Comparison of ENCODE assay signal across 13 cellular contexts in genomic region chr16:84643677-84644076, GRCh38. TPM values are rescaled to one million over a fixed set of nuclear protein-coding genes. Genes with fewer than 3 reads are reported as not detected.
A peak's percentile ranks its signal among the peaks of the same experiment; 100 is the strongest.
DNase-seq lines count a peak whose midpoint lies in the region; ATAC-seq, FAIRE-seq and TF ChIP-seq lines count a peak whose summit lies in the region.
"Had no signal": no experiment of that assay in that cellular context is flagged by ENCODE, and none has a peak within 500 bp of the region (broad histone marks: within the 10 kb centered on the region; RNA-seq: fewer than 3 reads in every experiment).

No MANE protein-coding gene starts in this region.

- RAD21 ChIA-PET in GM12878 (lab: Charles Lee; ENCODE audit: unreplicated experiment), result no interaction called here

- H3K9ac ChIP-seq in MM.1S (ENCODE audit: low read length), result no peak overlapping the region
- peak overlapping the region; percentile 11; the same call in 1 of the 2 replicates for H3K9ac ChIP-seq in GM12878 (ENCODE audit: control insufficient read depth, insufficient read depth, low read length)
- H3K9ac ChIP-seq in muscle layer of colon (ENCODE audit: low read length), result no peak overlapping the region
- H3K9ac ChIP-seq in endodermal cell (ENCODE audit: extremely low read depth, low read length, poor library complexity, severe bottlenecking), result no peak overlapping the region

- H3K9me3 ChIP-seq in MM.1S (replicated peaks; ENCODE audit: insufficient read depth, low read length), result no peaks in the 10 kb centered on the region
- no peaks in the 10 kb centered on the region for H3K9me3 ChIP-seq in GM12878 (replicated peaks; ENCODE audit: control insufficient read depth, insufficient read depth, low read length)
- no peaks in the 10 kb centered on the region for H3K9me3 ChIP-seq in muscle layer of colon (ENCODE audit: low read length)
- no peaks in the 10 kb centered on the region for H3K9me3 ChIP-seq in endodermal cell (ENCODE audit: control insufficient read depth, low read length)
- H3K9me3 ChIP-seq: mucosa of descending colon had no signal

- peak; percentile 20; the same call in 2 of the 3 replicates for ATAC-seq in GM12878
- ATAC-seq in GM18517 (IDR thresholded peaks at IDR 0.05; ENCODE audit: unreplicated experiment), result no peak
- ATAC-seq: stimulated activated naive CD8-positive, alpha-beta T cell treated with anti-CD3 and anti-CD28 coated beads, Interleukin-15, amount 100 ng/mL, for 72 hours had no signal

- H3K27ac ChIP-seq in MM.1S (ENCODE audit: low read length) (no peak overlapping the region), GM12878 (ENCODE audit: control insufficient read depth, insufficient read depth) (no peak overlapping the region; the same call in 1 of the 2 replicates), muscle layer of colon (ENCODE audit: low read depth, low read length) (peak overlapping the region; percentile 48), endodermal cell (ENCODE audit: low read depth, low read length) (no peak overlapping the region)

- H3K9me2 ChIP-seq in MM.1S (replicated peaks; ENCODE audit: insufficient read depth, low read length), result no peaks in the 10 kb centered on the region

- H3K27ac Mint-ChIP-seq in endodermal cell, result no peak overlapping the region
- H3K27ac Mint-ChIP-seq: CD4-positive, CD25-positive, alpha-beta regulatory T cell; stimulated activated naive CD8-positive, alpha-beta T cell treated with anti-CD3 and anti-CD28 coated beads, Interleukin-15, amount 100 ng/mL, for 72 hours had no signal

- no peaks in the 10 kb centered on the region for H4K20me1 ChIP-seq in MM.1S (ENCODE audit: insufficient read depth, low read length)
- no peaks in the 10 kb centered on the region for H4K20me1 ChIP-seq in GM12878 (ENCODE audit: control insufficient read depth, insufficient read depth)

- H3F3A ChIP-seq in MM.1S (ENCODE audit: insufficient read depth, low read length), result no peaks in the 10 kb centered on the region

- DNase-seq in AG10803 (ENCODE audit: low read depth) (peak; percentile 42), MM.1S (peak; percentile 24), GM12878 (ENCODE audit: low read depth, low spot score) (no peak), endodermal cell (no peak), NCI-H2081 (lab: John Stamatoyannopoulos, UW) (no peak)
- DNase-seq in stimulated activated CD4-positive, alpha-beta T cell treated with anti-CD3 and anti-CD28 coated beads, Interleukin-4, amount 100 ng/mL, for 4 hours, result no peak
- DNase-seq: CD4-positive, CD25-positive, alpha-beta regulatory T cell; NCI-H526 treated with DMSO at 0.1 percent for 48 hours; stimulated activated naive CD8-positive, alpha-beta T cell treated with anti-CD3 and anti-CD28 coated beads, Interleukin-15, amount 100 ng/mL, for 72 hours had no signal

- H3K4me2 ChIP-seq in MM.1S (ENCODE audit: low read depth, low read length) (no peak overlapping the region), GM12878 (ENCODE audit: control insufficient read depth, insufficient read depth) (peak overlapping the region; percentile 14; the same call in 1 of the 2 replicates)
- H3K4me2 ChIP-seq: hepatocyte had no signal

- 32% methylated on average over 4 of the region's 4 CpGs for WGBS in GM12878 (ENCODE audit: insufficient coverage, insufficient replicate concordance, low lambda C conversion rate, missing lambda C conversion rate)
- WGBS in endodermal cell (ENCODE audit: insufficient coverage in 1 of 2, insufficient read length in 1 of 2), 2 experiments, result 91 to 100% methylated on average over 1 to 4 of the region's 4 CpGs

- no peak overlapping the region for H3K4me3 Mint-ChIP-seq in endodermal cell
- H3K4me3 Mint-ChIP-seq: stimulated activated naive CD8-positive, alpha-beta T cell treated with anti-CD3 and anti-CD28 coated beads, Interleukin-15, amount 100 ng/mL, for 72 hours had no signal

- peak overlapping the region; percentile 3; the same call in 1 of the 2 replicates for H3K4me3 ChIP-seq in AG10803 (ENCODE audit: low read length)
- no peak overlapping the region for H3K4me3 ChIP-seq in MM.1S (ENCODE audit: low read length)
- H3K4me3 ChIP-seq in GM12878, result no peak overlapping the region
- H3K4me3 ChIP-seq in muscle layer of colon (ENCODE audit: low read depth in 1 of 2, low read length in 2 of 2), result no peak overlapping the region
- no peak overlapping the region for H3K4me3 ChIP-seq in endodermal cell (ENCODE audit: low read length)
- H3K4me3 ChIP-seq: hepatocyte, mucosa of descending colon had no signal

- H3K36me3 Mint-ChIP-seq in endodermal cell (ENCODE audit: low read depth), result no peaks in the 10 kb centered on the region
- H3K36me3 Mint-ChIP-seq: CD4-positive, CD25-positive, alpha-beta regulatory T cell had no signal

- H3K4me1 Mint-ChIP-seq in endodermal cell, result peaks cover 3% of the 10 kb centered on the region

- no peak overlapping the region for H2AFZ ChIP-seq in MM.1S (ENCODE audit: low read length)
- H2AFZ ChIP-seq in GM12878 (ENCODE audit: control insufficient read depth, low read depth, low read length), result peak overlapping the region; percentile 44
- H2AFZ ChIP-seq: hepatocyte had no signal

- BruUV-seq in GM12878 (replicated peaks; lab: Mats Ljungman, UMichigan), result no TSS peak

- POLR2A ChIA-PET in GM12878 (lab: Charles Lee), result interaction anchor here (1.3 kb wide), 2 partner anchors 46 to 57 kb away, joined by 3 to 4 read pairs; no protein-coding TSS in a partner anchor

- SMC1A ChIA-PET in GM12878 (lab: Charles Lee; ENCODE audit: uncharacterized antibody, unreplicated experiment), result interaction anchor here (1.1 to 1.3 kb wide), 2 partner anchors 20 to 81 kb away, joined by 3 to 5 read pairs; no protein-coding TSS in a partner anchor

- no peaks in the 10 kb centered on the region for H3K36me3 ChIP-seq in MM.1S (replicated peaks; ENCODE audit: insufficient read depth, low read length)
- H3K36me3 ChIP-seq in GM12878 (ENCODE audit: control insufficient read depth in 2 of 2, insufficient read depth in 2 of 2, low read length in 1 of 2), result no peaks in the 10 kb centered on the region
- H3K36me3 ChIP-seq in muscle layer of colon (ENCODE audit: insufficient read depth, low read length), result no peaks in the 10 kb centered on the region
- H3K36me3 ChIP-seq in endodermal cell (ENCODE audit: control insufficient read depth, insufficient read depth, low read length), result no peaks in the 10 kb centered on the region

- H3K27me3 ChIP-seq in MM.1S (replicated peaks; ENCODE audit: insufficient read depth, low read length) (no peaks in the 10 kb centered on the region), GM12878 (replicated peaks in 1 of 2; ENCODE audit: control insufficient read depth in 2 of 2, insufficient read depth in 2 of 2, low read length in 1 of 2) (no peaks in the 10 kb centered on the region), muscle layer of colon (ENCODE audit: control insufficient read depth in 1 of 2, insufficient read depth in 2 of 2, low read length in 2 of 2) (no peaks in the 10 kb centered on the region), endodermal cell (ENCODE audit: control insufficient read depth, insufficient read depth, low read length, poor library complexity, severe bottlenecking) (peaks cover 6% of the 10 kb centered on the region)
- H3K27me3 ChIP-seq: hepatocyte had no signal

- TF ChIP-seq EP300 in GM12878 (IDR thresholded peaks at IDR 0.05; ENCODE audit: borderline replicate concordance in 1 of 2, control insufficient read depth in 1 of 2, low read depth in 2 of 2, low read length in 2 of 2), result no peak

- TF ChIP-seq RAD21 in GM12878 (IDR thresholded peaks at IDR 0.05; ENCODE audit: insufficient read depth, low read depth, low read length), result no peak

- no peak for TF ChIP-seq POLR2A in GM12878 (IDR thresholded peaks at IDR 0.05; ENCODE audit: low read depth, low read length)

- CTCF ChIA-PET in GM12878 (lab: Yijun Ruan, JAX), result interaction anchor here (0.6 to 1.7 kb wide), 4 partner anchors 20 to 83 kb away, joined by 3 to 8 read pairs (median 4); no protein-coding TSS in a partner anchor

- FAIRE-seq in GM12878 (lab: Jason Lieb, UNC), result no peak

- in situ Hi-C loops in GM12878 (cut with MboI), result loop anchor here (25.0 kb wide), 1 partner anchor 319 kb away; no protein-coding TSS in a partner anchor

- no peaks in the 10 kb centered on the region for H3K79me2 ChIP-seq in MM.1S (ENCODE audit: low read length)
- H3K79me2 ChIP-seq in GM12878 (ENCODE audit: control insufficient read depth, insufficient read depth, low read length), result peaks cover 2% of the 10 kb centered on the region
- H3K79me2 ChIP-seq: hepatocyte had no signal

- peaks cover 20% of the 10 kb centered on the region for H3K4me1 ChIP-seq in MM.1S (ENCODE audit: low read length)
- H3K4me1 ChIP-seq in GM12878 (ENCODE audit: control insufficient read depth, insufficient read depth, low read length), result peaks cover 41% of the 10 kb centered on the region
- peaks cover 25% of the 10 kb centered on the region for H3K4me1 ChIP-seq in muscle layer of colon (ENCODE audit: insufficient read depth, low read length)
- no peaks in the 10 kb centered on the region for H3K4me1 ChIP-seq in endodermal cell (ENCODE audit: control insufficient read depth, insufficient read depth, low read length)

- H3K9me3 Mint-ChIP-seq in endodermal cell, result no peaks in the 10 kb centered on the region
- H3K9me3 Mint-ChIP-seq: CD4-positive, CD25-positive, alpha-beta regulatory T cell had no signal

- intact Hi-C loops in GM12878 (cut with micrococcal nuclease; ENCODE audit: unreplicated experiment), result no loop called here

- TF ChIP-seq CTCF in AG10803 (conservative IDR thresholded peaks at IDR 0.05; ENCODE audit: low read length), result no peak
- no peak for TF ChIP-seq CTCF in MM.1S (IDR thresholded peaks at IDR 0.05; ENCODE audit: low read length)
- no peak for TF ChIP-seq CTCF in GM12878 (IDR thresholded peaks at IDR 0.05 in 2 of 3, conservative IDR thresholded peaks at IDR 0.05 in 1 of 3; ENCODE audit: control insufficient read depth in 2 of 3, extremely low read depth in 1 of 3, insufficient read depth in 1 of 3, low read depth in 3 of 3, low read length in 3 of 3)
- no peak for TF ChIP-seq CTCF in endodermal cell (conservative IDR thresholded peaks at IDR 0.05)

- peaks cover 14% of the 10 kb centered on the region for H3K27me3 Mint-ChIP-seq in endodermal cell (ENCODE audit: insufficient read depth)

RNA-seq across cellular contexts. Expression of gene KLHL36, which starts 4.6 kb away (rescaled TPM):
- total RNA-seq in GM12878 (2013; cell fraction: nucleolus; rRNA removed), result 89.6 and 93.8 TPM in 2 replicates
- total RNA-seq in GM12878 (2014; rRNA removed), result 36.4 and 38.2 TPM in 2 replicates
- 16.2 and 16.7 TPM in 2 replicates for total RNA-seq in GM12878 (2014; rRNA removed; fragmentation: Illumina TruSeq; extraction: Trizol)
- total RNA-seq in GM12878 (2021), result 45.3 and 45.4 TPM in 2 replicates
- 12.7 TPM for polyA plus RNA-seq in GM12878 (2011; ENCODE audit: low read depth)
- 19.6 and 26.4 TPM in 2 replicates for polyA plus RNA-seq in GM12878 (2011; rRNA removed)
- polyA plus RNA-seq in GM12878 (2011; cell fraction: cytosol; rRNA removed), result 30.1 and 37.2 TPM in 2 replicates
- polyA plus RNA-seq in GM12878 (2011; cell fraction: nucleus; rRNA removed), result 76.3 and 77.8 TPM in 2 replicates
- 28.5 and 29.3 TPM in 2 replicates for polyA plus RNA-seq in GM12878 (2012)
- 14.1 and 14.3 TPM in 2 replicates for polyA plus RNA-seq in GM12878 (2014; fragmentation: Illumina TruSeq; extraction: Trizol)
- 1 to 10 TPM; 2.6 to 2.7 TPM for polyA plus RNA-seq in GM12878 (2014; fragmentation: Nextera tagmentation; extraction: Ambion mirVana)
- polyA plus RNA-seq in GM12878 (2014; rRNA removed), result 35.0 and 37.5 TPM in 2 replicates
- 10 to 100 TPM; 12.9 to 16.8 TPM for polyA plus RNA-seq in GM12878 (2016; fragmentation: Nextera tagmentation; extraction: Ambion mirVana)
- polyA minus RNA-seq in GM12878 (2011; rRNA and poly(A)+ RNA removed), result 40.7 and 65.6 TPM in 2 replicates
- 17.5 and 25.8 TPM in 2 replicates for polyA minus RNA-seq in GM12878 (2011; cell fraction: cytosol; rRNA and poly(A)+ RNA removed)
- 26.0 and 37.4 TPM in 2 replicates for polyA minus RNA-seq in GM12878 (2011; cell fraction: nucleus; rRNA and poly(A)+ RNA removed)
- 10 to 100 TPM; 44.2 to 59.2 TPM for total RNA-seq in endodermal cell
- 20.7 TPM for polyA plus RNA-seq in endodermal cell (2013, experiment 1 of 2)
- polyA plus RNA-seq in endodermal cell (2013, experiment 2 of 2), result 21.3 TPM

RNA-seq across cellular contexts. Expression of gene COTL1, which starts 25.8 kb away (rescaled TPM):
- 94.3 and 106 TPM in 2 replicates for total RNA-seq in GM12878 (2013; cell fraction: nucleolus; rRNA removed)
- 417 and 464 TPM in 2 replicates for total RNA-seq in GM12878 (2014; rRNA removed)
- 241 and 279 TPM in 2 replicates for total RNA-seq in GM12878 (2014; rRNA removed; fragmentation: Illumina TruSeq; extraction: Trizol)
- 675 and 688 TPM in 2 replicates for total RNA-seq in GM12878 (2021)
- polyA plus RNA-seq in GM12878 (2011; ENCODE audit: low read depth), result 255 TPM
- 136 and 205 TPM in 2 replicates for polyA plus RNA-seq in GM12878 (2011; rRNA removed)
- polyA plus RNA-seq in GM12878 (2011; cell fraction: cytosol; rRNA removed), result 261 and 288 TPM in 2 replicates
- 174 and 206 TPM in 2 replicates for polyA plus RNA-seq in GM12878 (2011; cell fraction: nucleus; rRNA removed)
- 331 and 436 TPM in 2 replicates for polyA plus RNA-seq in GM12878 (2012)
- polyA plus RNA-seq in GM12878 (2014; fragmentation: Illumina TruSeq; extraction: Trizol), result 257 and 493 TPM in 2 replicates
- 100 to 1,000 TPM; 140 to 235 TPM for polyA plus RNA-seq in GM12878 (2014; fragmentation: Nextera tagmentation; extraction: Ambion mirVana)
- 382 and 423 TPM in 2 replicates for polyA plus RNA-seq in GM12878 (2014; rRNA removed)
- 100 to 1,000 TPM; 146 to 894 TPM for polyA plus RNA-seq in GM12878 (2016; fragmentation: Nextera tagmentation; extraction: Ambion mirVana)
- 103 and 174 TPM in 2 replicates for polyA minus RNA-seq in GM12878 (2011; rRNA and poly(A)+ RNA removed)
- polyA minus RNA-seq in GM12878 (2011; cell fraction: cytosol; rRNA and poly(A)+ RNA removed), result 77.1 and 81.1 TPM in 2 replicates
- polyA minus RNA-seq in GM12878 (2011; cell fraction: nucleus; rRNA and poly(A)+ RNA removed), result 78.5 and 132 TPM in 2 replicates
- 10 to 100 TPM; 33.4 to 34.9 TPM for total RNA-seq in endodermal cell
- polyA plus RNA-seq in endodermal cell (2013, experiment 1 of 2), result 191 TPM
- polyA plus RNA-seq in endodermal cell (2013, experiment 2 of 2), result 190 TPM

RNA-seq across cellular contexts. Expression of gene USP10, which starts 56.1 kb away (rescaled TPM):
- 199 and 215 TPM in 2 replicates for total RNA-seq in GM12878 (2013; cell fraction: nucleolus; rRNA removed)
- total RNA-seq in GM12878 (2014; rRNA removed) (70.7 and 77.3 TPM in 2 replicates), GM12878 (2014; rRNA removed; fragmentation: Illumina TruSeq; extraction: Trizol) (80.8 and 85.2 TPM in 2 replicates), GM12878 (2021) (119 and 122 TPM in 2 replicates), endodermal cell (100 to 1,000 TPM; 148 to 149 TPM)
- polyA plus RNA-seq in GM12878 (2011; ENCODE audit: low read depth), result 47.5 TPM
- polyA plus RNA-seq in GM12878 (2011; rRNA removed) (74.7 and 125 TPM in 2 replicates), GM12878 (2014; fragmentation: Illumina TruSeq; extraction: Trizol) (133 and 198 TPM in 2 replicates), GM12878 (2014; fragmentation: Nextera tagmentation; extraction: Ambion mirVana) (10 to 100 TPM; 46.1 to 47.7 TPM), GM12878 (2014; rRNA removed) (87.5 and 87.9 TPM in 2 replicates), GM12878 (2016; fragmentation: Nextera tagmentation; extraction: Ambion mirVana) (100 to 1,000 TPM; 143 to 160 TPM)
- polyA plus RNA-seq in GM12878 (2011; cell fraction: cytosol; rRNA removed), result 121 and 122 TPM in 2 replicates
- 109 and 126 TPM in 2 replicates for polyA plus RNA-seq in GM12878 (2011; cell fraction: nucleus; rRNA removed)
- polyA plus RNA-seq in GM12878 (2012), result 67.1 and 71.5 TPM in 2 replicates
- 227 and 233 TPM in 2 replicates for polyA minus RNA-seq in GM12878 (2011; rRNA and poly(A)+ RNA removed)
- polyA minus RNA-seq in GM12878 (2011; cell fraction: cytosol; rRNA and poly(A)+ RNA removed), result 47.4 and 71.6 TPM in 2 replicates
- 39.7 and 77.1 TPM in 2 replicates for polyA minus RNA-seq in GM12878 (2011; cell fraction: nucleus; rRNA and poly(A)+ RNA removed)
- 98.7 TPM for polyA plus RNA-seq in endodermal cell (2013, experiment 1 of 2)
- polyA plus RNA-seq in endodermal cell (2013, experiment 2 of 2), result 86.0 TPM

Comparison
In these comparisons a context has a peak if more than half of its experiments do, and no peak if none do; other contexts are left out.
1. DNase-seq: peak in AG10803 (single experiment) and MM.1S (single experiment); none in GM12878 (single experiment), endodermal cell (single experiment), stimulated activated CD4-positive, alpha-beta T cell treated with anti-CD3 and anti-CD28 coated beads, Interleukin-4, amount 100 ng/mL, for 4 hours (0 of 2) and NCI-H2081 (0 of 2).